In the genomic region with DNA sequence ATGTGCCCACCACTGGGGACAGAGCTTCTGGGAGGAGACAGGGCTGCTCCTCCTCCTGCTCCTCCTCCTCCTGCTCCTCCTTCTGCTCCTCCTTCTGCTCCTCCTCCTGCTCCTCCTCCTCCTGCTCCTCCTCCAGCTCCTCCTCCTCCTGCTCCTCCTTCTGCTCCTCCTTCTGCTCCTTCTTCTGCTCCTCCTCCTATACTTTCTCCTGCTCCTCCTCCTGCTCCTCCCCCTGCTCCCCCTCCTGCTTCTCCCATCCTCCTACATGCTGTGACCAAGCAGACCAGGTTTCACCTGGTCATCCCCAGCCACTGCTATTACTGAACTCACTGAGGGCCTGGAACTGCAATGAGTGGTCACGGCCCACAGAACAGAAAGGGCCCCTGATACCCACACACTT, we compare ENCODE assay signal across 13 cellular contexts.
"Had no signal": no experiment of that assay in that cellular context is flagged by ENCODE, and none has a peak within 500 bp of the region (broad histone marks: within the 10 kb centered on the region; RNA-seq: fewer than 3 reads in every experiment).

No MANE protein-coding gene starts in this region.

- H3K27ac ChIP-seq: ascending aorta, coronary artery, left lung, thyroid gland, WERI-Rb-1 had no signal

- H3K9me3 ChIP-seq: ascending aorta, left lung, thyroid gland had no signal

- H3K4me1 ChIP-seq: ascending aorta, left lung, thyroid gland had no signal

- H3K36me3 Mint-ChIP-seq: activated naive CD4-positive, alpha-beta T cell treated with anti-CD3 and anti-CD28 coated beads, Interleukin-2, amount 50 U/mL, for 24 hours had no signal

- H3K36me3 ChIP-seq: ascending aorta, left lung, thyroid gland, WERI-Rb-1 had no signal

- H3K27ac Mint-ChIP-seq: activated naive CD4-positive, alpha-beta T cell treated with anti-CD3 and anti-CD28 coated beads, Interleukin-2, amount 50 U/mL, for 24 hours; activated T-cell treated with anti-CD3 and anti-CD28 coated beads, Interleukin-2, amount 50 U/mL, for 72 hours had no signal

- H3K27me3 ChIP-seq: ascending aorta, thyroid gland had no signal

- DNase-seq: activated CD4-positive, alpha-beta T cell treated with anti-CD3 and anti-CD28 coated beads, Interleukin-2, amount 50 U/mL, for 4 hours; activated T-cell treated with anti-CD3 and anti-CD28 coated beads, Interleukin-2, amount 50 U/mL, for 72 hours; head of caudate nucleus; left lung; nephron progenitor cell; stimulated activated CD4-positive, alpha-beta T cell treated with anti-CD3 and anti-CD28 coated beads, Interleukin-2, amount 100 ng/mL, for 24 hours; stimulated activated naive CD4-positive, alpha-beta T cell treated with Interleukin-2 at 50 U/mL for 16 hours; T1000; thyroid gland; WERI-Rb-1 had no signal

- H3K4me3 Mint-ChIP-seq: activated naive CD4-positive, alpha-beta T cell treated with anti-CD3 and anti-CD28 coated beads, Interleukin-2, amount 50 U/mL, for 24 hours; activated T-cell treated with anti-CD3 and anti-CD28 coated beads, Interleukin-2, amount 50 U/mL, for 72 hours; nephron progenitor cell had no signal

- H3K9me3 Mint-ChIP-seq: activated naive CD4-positive, alpha-beta T cell treated with anti-CD3 and anti-CD28 coated beads, Interleukin-2, amount 50 U/mL, for 24 hours; activated T-cell treated with anti-CD3 and anti-CD28 coated beads, Interleukin-2, amount 50 U/mL, for 72 hours had no signal

- H3K4me3 ChIP-seq: ascending aorta, coronary artery, left lung, thyroid gland had no signal
